In genomic region chr3:31224936-31225335, GRCh38 we compare ENCODE assay signal across 17 cellular contexts.
DNase-seq lines count a peak whose midpoint lies in the region; ATAC-seq, FAIRE-seq and TF ChIP-seq lines count a peak whose summit lies in the region.
"Had no signal": no experiment of that assay in that cellular context is flagged by ENCODE, and none has a peak within 500 bp of the region (broad histone marks: within the 10 kb centered on the region; RNA-seq: fewer than 3 reads in every experiment).

No MANE protein-coding gene starts in this region.

- H3K79me2 ChIP-seq in K562 (ENCODE audit: control insufficient read depth, insufficient read depth, low read length), result no peaks in the 10 kb centered on the region

- H3K9me3 ChIP-seq in CD4-positive, alpha-beta memory T cell (ENCODE audit: control insufficient read depth in 1 of 2, low read length in 2 of 2), result no peaks in the 10 kb centered on the region
- H3K9me3 ChIP-seq in K562 (replicated peaks; ENCODE audit: control insufficient read depth, insufficient read depth, low read depth, low read length), result no peaks in the 10 kb centered on the region

- peaks cover 0 to 8% of the 10 kb centered on the region in 2 donors for H3K36me3 Mint-ChIP-seq in CD4-positive, alpha-beta memory T cell
- H3K36me3 Mint-ChIP-seq in stimulated activated memory B cell treated with anti-CD40 and anti-IgM and Interleukin-4, amounts not matched to agents 10 μg/mL and 1 μg/mL and 100 μg/mL, for 72 hours, result no peaks in the 10 kb centered on the region

- TF ChIP-seq RAD21 in K562 (CRISPR knock-in tag; conservative IDR thresholded peaks at IDR 0.05 in 1 of 2, IDR thresholded peaks at IDR 0.05 in 1 of 2), result no peak

- intact Hi-C loops in CD4-positive, alpha-beta memory T cell (cut with micrococcal nuclease), result no loop called here
- intact Hi-C loops in K562 (cut with micrococcal nuclease), result no loop called here

- no peak overlapping the region for H3K4me3 ChIP-seq in CD4-positive, alpha-beta memory T cell (ENCODE audit: low read length in 2 of 2)
- H3K4me3 ChIP-seq in Jurkat, Clone E6-1 (ENCODE audit: low read length), result peak overlapping the region; percentile 47
- H3K4me3 ChIP-seq in K562, result no peak overlapping the region
- H3K4me3 ChIP-seq: GM23338 had no signal

- in situ Hi-C loops in K562 (cut with MboI), result no loop called here

- H3K9me3 Mint-ChIP-seq in CD4-positive, alpha-beta memory T cell, result peaks cover 0 to 6% (median 3%) of the 10 kb centered on the region in 8 donors
- peaks cover 3% of the 10 kb centered on the region for H3K9me3 Mint-ChIP-seq in stimulated activated memory B cell treated with anti-CD40 and anti-IgM and Interleukin-4, amounts not matched to agents 10 μg/mL and 1 μg/mL and 100 μg/mL, for 72 hours
- H3K9me3 Mint-ChIP-seq: CD8-positive, alpha-beta memory T cell; GM23338 had no signal

- H3K4me2 ChIP-seq in K562 (ENCODE audit: insufficient read depth, low read length), result no peak overlapping the region
- H3K4me2 ChIP-seq: GM23338 had no signal

- peak overlapping the region in 6 of 7 donors; percentile 57 to 96 (median 93) for H3K27ac Mint-ChIP-seq in CD4-positive, alpha-beta memory T cell
- H3K27ac Mint-ChIP-seq in stimulated activated memory B cell treated with anti-CD40 and anti-IgM and Interleukin-4, amounts not matched to agents 10 μg/mL and 1 μg/mL and 100 μg/mL, for 72 hours, result peak overlapping the region; percentile 77
- H3K27ac Mint-ChIP-seq: GM23338 had no signal

- 0% methylated on average over 5 of the region's 5 CpGs for WGBS in K562 (ENCODE audit: insufficient coverage, low coverage, missing lambda C conversion rate)

- no TSS peak for BruUV-seq in K562 (replicated peaks; lab: Mats Ljungman, UMichigan)

- POLR2A ChIA-PET in CD4-positive, alpha-beta memory T cell (lab: Charles Lee; ENCODE audit: partially characterized antibody), result interaction anchor here (3.2 to 10.5 kb wide), 3 partner anchors 11 to 307 kb away, joined by 41 to 181 read pairs (median 105); partner anchors contain the start of gene STT3B
- POLR2A ChIA-PET in K562 (lab: Yijun Ruan, JAX), result interaction anchor here (1.2 kb wide), 1 partner anchor 308 kb away, joined by 3 read pairs; the partner anchor contains the start of gene STT3B

- H3K36me3 ChIP-seq in CD4-positive, alpha-beta memory T cell (ENCODE audit: insufficient read depth, low read length), result no peaks in the 10 kb centered on the region
- H3K36me3 ChIP-seq in K562 (ENCODE audit: control insufficient read depth, insufficient read depth, low read length), result no peaks in the 10 kb centered on the region

- no peak overlapping the region for H3K27ac ChIP-seq in CD4-positive, alpha-beta memory T cell (ENCODE audit: low read depth, low read length)
- H3K27ac ChIP-seq in K562 (ENCODE audit: extremely low read depth, low read depth, low read length), result no peak overlapping the region

- H3K9ac ChIP-seq in K562 (ENCODE audit: insufficient read depth in 1 of 2, low read depth in 2 of 2, low read length in 2 of 2), result no peak overlapping the region

- TF ChIP-seq EP300 in K562 (IDR thresholded peaks at IDR 0.05; ENCODE audit: low read length), result no peak

- peaks cover 99% of the 10 kb centered on the region for H3K4me1 ChIP-seq in CD4-positive, alpha-beta memory T cell (ENCODE audit: insufficient read depth, low read length)
- no peaks in the 10 kb centered on the region for H3K4me1 ChIP-seq in K562 (replicated peaks in 1 of 2; ENCODE audit: control insufficient read depth in 2 of 2, insufficient read depth in 2 of 2, low read length in 2 of 2)

- no peak for TF ChIP-seq CTCF in K562 (IDR thresholded peaks at IDR 0.05 in 2 of 3, conservative IDR thresholded peaks at IDR 0.05 in 1 of 3; ENCODE audit: insufficient read depth in 2 of 3, low read depth in 1 of 3, low read length in 3 of 3)

- H3K4me3 Mint-ChIP-seq in CD4-positive, alpha-beta memory T cell, result peak overlapping the region in 2 of 8 donors; percentile 17 to 71
- H3K4me3 Mint-ChIP-seq in stimulated activated memory B cell treated with anti-CD40 and anti-IgM and Interleukin-4, amounts not matched to agents 10 μg/mL and 1 μg/mL and 100 μg/mL, for 72 hours, result no peak overlapping the region
- H3K4me3 Mint-ChIP-seq: GM23338 had no signal

- CTCF ChIA-PET in CD4-positive, alpha-beta memory T cell (lab: Charles Lee; ENCODE audit: partially characterized antibody), result interaction anchor here (0.7 to 4.8 kb wide), 6 partner anchors 8 to 327 kb away, joined by 3 to 22 read pairs (median 10); partner anchors contain the start of gene STT3B
- CTCF ChIA-PET in K562 (lab: Yijun Ruan, JAX; ENCODE audit: low intra/inter-chr PET ratio), result no interaction called here

- no peaks in the 10 kb centered on the region for H4K20me1 ChIP-seq in K562 (replicated peaks; ENCODE audit: control insufficient read depth, insufficient read depth, low read length)

- ATAC-seq in K562, result no peak
- ATAC-seq in stimulated activated memory B cell treated with anti-CD40 and anti-IgM and Interleukin-4, amounts not matched to agents 10 μg/mL and 1 μg/mL and 100 μg/mL, for 72 hours, result no peak
- ATAC-seq in HG02610 (IDR thresholded peaks at IDR 0.05; ENCODE audit: unreplicated experiment), result no peak
- ATAC-seq: SK-N-SH treated with all-trans-retinoic acid at 6 μM for 48 hours had no signal

- H3K9me1 ChIP-seq in K562 (ENCODE audit: control insufficient read depth, insufficient read depth, low read length), result no peaks in the 10 kb centered on the region

- H2AFZ ChIP-seq in K562 (ENCODE audit: low read depth, low read length), result no peak overlapping the region

- H3K27me3 Mint-ChIP-seq in CD4-positive, alpha-beta memory T cell, result no peaks in the 10 kb centered on the region
- no peaks in the 10 kb centered on the region for H3K27me3 Mint-ChIP-seq in stimulated activated memory B cell treated with anti-CD40 and anti-IgM and Interleukin-4, amounts not matched to agents 10 μg/mL and 1 μg/mL and 100 μg/mL, for 72 hours
- H3K27me3 Mint-ChIP-seq: CD8-positive, alpha-beta memory T cell had no signal

- peaks cover 66 to 95% (median 85%) of the 10 kb centered on the region in 4 donors for H3K4me1 Mint-ChIP-seq in CD4-positive, alpha-beta memory T cell
- peaks cover 44% of the 10 kb centered on the region for H3K4me1 Mint-ChIP-seq in stimulated activated memory B cell treated with anti-CD40 and anti-IgM and Interleukin-4, amounts not matched to agents 10 μg/mL and 1 μg/mL and 100 μg/mL, for 72 hours

- H3K27me3 ChIP-seq in CD4-positive, alpha-beta memory T cell (ENCODE audit: insufficient read depth, low read length), result no peaks in the 10 kb centered on the region
- no peaks in the 10 kb centered on the region for H3K27me3 ChIP-seq in K562 (ENCODE audit: control insufficient read depth in 2 of 2, insufficient read depth in 2 of 2, low read length in 2 of 2)

- no peak for DNase-seq in CD4-positive, alpha-beta memory T cell
- DNase-seq in Jurkat, Clone E6-1 (ENCODE audit: low read depth, low spot score), result no peak
- DNase-seq in K562 (ENCODE audit: extremely low read depth in 1 of 4, low spot score in 3 of 4) (no peak), NCI-H2171 treated with DMSO at 0.1 percent for 48 hours (lab: John Stamatoyannopoulos, UW) (no peak)
- DNase-seq in activated CD8-positive, alpha-beta memory T cell treated with anti-CD3 and anti-CD28 coated beads, Interleukin-2, amount 50 U/mL, for 48 hours, result no peak
- DNase-seq: CD8-positive, alpha-beta memory T cell; DMS79 treated with DMSO at 0.1 percent for 48 hours; Kasumi-1; NCI-H1417; NCI-H187 treated with DMSO at 0.1 percent for 48 hours; NCI-H526 treated with DMSO at 0.1 percent for 48 hours; SHP77 had no signal

- no peak for FAIRE-seq in K562 (lab: Jason Lieb, UNC)
- FAIRE-seq: GM12892 had no signal

- no peak for TF ChIP-seq POLR2A in K562 (conservative IDR thresholded peaks at IDR 0.05)

TF ChIP-seq in K562, 482 proteins besides CTCF, POLR2A, EP300 and RAD21:
- no peak for TF ChIP-seq ETV5 (CRISPR knock-in tag; IDR thresholded peaks at IDR 0.05; ENCODE audit: low read depth)
- no peak for TF ChIP-seq ERF (CRISPR knock-in tag; IDR thresholded peaks at IDR 0.05)
- no peak for TF ChIP-seq KDM5B (IDR thresholded peaks at IDR 0.05; ENCODE audit: insufficient replicate concordance, low read depth, low read length)
- TF ChIP-seq ZNF316 (IDR thresholded peaks at IDR 0.05), result 0 out of 2 replicates have a peak, but pooled peaks have one; percentile 1
- no peak for TF ChIP-seq ZNF57 (CRISPR knock-in tag; IDR thresholded peaks at IDR 0.05)
- TF ChIP-seq TSC22D4 (tag; IDR thresholded peaks at IDR 0.05), result no peak
